10 cellular contexts compared by ENCODE assay signal in genomic region chr20:25686081-25687077, GRCh38. TPM values are rescaled to one million over a fixed set of nuclear protein-coding genes. Genes with fewer than 3 reads are reported as not detected.
DNase-seq lines count a peak whose midpoint lies in the region; ATAC-seq and TF ChIP-seq lines count a peak whose summit lies in the region.
"Had no signal": no experiment of that assay in that cellular context is flagged by ENCODE, and none has a peak within 500 bp of the region (broad histone marks: within the 10 kb centered on the region; RNA-seq: fewer than 3 reads in every experiment).

No MANE protein-coding gene starts in this region.

- no peaks in the 10 kb centered on the region for H3K4me1 Mint-ChIP-seq in WTC11

- DNase-seq in ELF-1 (ENCODE audit: low read depth, low spot score) (peak; percentile 30), WTC11 (ENCODE audit: low spot score) (no peak), left ventricle myocardium superior (no peak), globus pallidus (ENCODE audit: low spot score) (no peak), GM13976 (ENCODE audit: low spot score) (no peak)
- DNase-seq in activated CD4-positive, alpha-beta T cell treated with anti-CD3 and anti-CD28 coated beads, Interleukin-2, amount 50 U/mL, for 48 hours = no peak
- DNase-seq: DMS153 had no signal

- in situ Hi-C loops in GM13976 (cut with MboI; ENCODE audit: low sequenced_read_pairs, unreplicated experiment) = loop anchor here (25.0 kb wide), 1 partner anchor 176 kb away; no protein-coding TSS in a partner anchor

- ATAC-seq in GM21528 (IDR thresholded peaks at IDR 0.05; ENCODE audit: low FRiP score, unreplicated experiment) = peak; percentile 40
- ATAC-seq in HG03432 (IDR thresholded peaks at IDR 0.05; ENCODE audit: unreplicated experiment) = peak; percentile 30
- peak; percentile 44 for ATAC-seq in WTC11
- ATAC-seq in left ventricle myocardium superior = no peak

- H3K36me3 Mint-ChIP-seq in WTC11 = peaks cover 27% of the 10 kb centered on the region

- TF ChIP-seq CTCF in WTC11 (IDR thresholded peaks at IDR 0.05) (no peak), GM13976 (IDR thresholded peaks at IDR 0.05; ENCODE audit: borderline replicate concordance, control extremely low read depth, extremely low read depth, insufficient read depth, missing control alignments) (no peak)

- POLR2A ChIA-PET in WTC11 (lab: Charles Lee) = no interaction called here

- no peak overlapping the region for H3K27ac Mint-ChIP-seq in WTC11

- H3K27me3 Mint-ChIP-seq in WTC11 (ENCODE audit: low read depth) = no peaks in the 10 kb centered on the region
- H3K27me3 Mint-ChIP-seq: central memory CD8-positive, alpha-beta T cell had no signal

- H3K4me3 Mint-ChIP-seq in WTC11 = no peak overlapping the region
- H3K4me3 Mint-ChIP-seq: central memory CD8-positive, alpha-beta T cell had no signal

- H3K9me3 Mint-ChIP-seq in WTC11 = peaks cover 3% of the 10 kb centered on the region; the same call in 1 of the 2 replicates
- H3K9me3 Mint-ChIP-seq: central memory CD8-positive, alpha-beta T cell had no signal

- intact Hi-C loops in left ventricle myocardium superior (cut with micrococcal nuclease) = no loop called here

- CTCF ChIA-PET in WTC11 (lab: Charles Lee) = interaction anchor here (1.6 kb wide), 1 partner anchor 216 kb away, joined by 4 read pairs; no protein-coding TSS in a partner anchor

TF ChIP-seq in WTC11, 78 proteins besides CTCF, POLR2A, EP300 and RAD21:
- TF ChIP-seq RELA (CRISPR knock-in tag; IDR thresholded peaks at IDR 0.05; ENCODE audit: borderline replicate concordance) (no peak), FOXK1 (CRISPR knock-in tag; IDR thresholded peaks at IDR 0.05) (no peak), ZBTB21 (CRISPR knock-in tag; IDR thresholded peaks at IDR 0.05; ENCODE audit: borderline replicate concordance) (no peak), SOX15 (CRISPR knock-in tag; IDR thresholded peaks at IDR 0.05) (no peak), ZNF281 (CRISPR knock-in tag; IDR thresholded peaks at IDR 0.05) (no peak), JUN (CRISPR knock-in tag; IDR thresholded peaks at IDR 0.05) (no peak), MAX (CRISPR knock-in tag; IDR thresholded peaks at IDR 0.05) (no peak), E2F1 (CRISPR knock-in tag; IDR thresholded peaks at IDR 0.05) (no peak), CBFB (CRISPR knock-in tag; IDR thresholded peaks at IDR 0.05; ENCODE audit: low read depth) (no peak)
- TF ChIP-seq, protein P1, sequence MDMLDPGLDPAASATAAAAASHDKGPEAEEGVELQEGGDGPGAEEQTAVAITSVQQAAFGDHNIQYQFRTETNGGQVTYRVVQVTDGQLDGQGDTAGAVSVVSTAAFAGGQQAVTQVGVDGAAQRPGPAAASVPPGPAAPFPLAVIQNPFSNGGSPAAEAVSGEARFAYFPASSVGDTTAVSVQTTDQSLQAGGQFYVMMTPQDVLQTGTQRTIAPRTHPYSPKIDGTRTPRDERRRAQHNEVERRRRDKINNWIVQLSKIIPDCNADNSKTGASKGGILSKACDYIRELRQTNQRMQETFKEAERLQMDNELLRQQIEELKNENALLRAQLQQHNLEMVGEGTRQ (CRISPR knock-in tag; IDR thresholded peaks at IDR 0.05) = no peak

RNA-seq across cellular contexts. Expression of gene ZNF337, which starts 10.3 kb away (rescaled TPM):
- total RNA-seq in WTC11 (2021) = 6.9 to 8.7 TPM (median 8.2 TPM) in 3 replicates
- 8.3 TPM for total RNA-seq in left ventricle myocardium superior
